Comparison of ENCODE assay signal across 23 cellular contexts in the genomic region with DNA sequence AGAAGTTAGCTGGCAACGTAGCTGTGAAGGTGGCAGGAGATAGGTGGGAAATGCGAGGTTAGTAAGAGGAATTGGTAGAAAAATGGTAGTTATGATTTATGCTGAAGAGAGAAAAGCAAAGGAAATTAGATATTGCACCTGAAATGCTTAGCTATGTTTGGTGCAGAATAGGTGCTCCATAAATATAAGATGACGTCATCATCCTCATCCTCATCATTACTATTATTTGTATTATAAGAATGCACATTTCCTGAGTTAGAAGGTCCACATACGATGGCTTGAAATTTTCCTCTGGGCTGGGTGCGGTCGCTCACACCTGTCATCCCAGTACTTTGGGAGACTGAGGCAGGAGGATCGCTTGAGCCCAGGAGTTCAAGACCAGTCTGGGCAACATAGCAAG. TPM values are rescaled to one million over a fixed set of nuclear protein-coding genes. Genes with fewer than 3 reads are reported as not detected.
"Had no signal": no experiment of that assay in that cellular context is flagged by ENCODE, and none has a peak within 500 bp of the region (broad histone marks: within the 10 kb centered on the region; RNA-seq: fewer than 3 reads in every experiment).

No MANE protein-coding gene starts in this region.

- FAIRE-seq: colon had no signal

- H3K27me3 ChIP-seq: ascending aorta, cardiac muscle cell had no signal

- H3K4me1 ChIP-seq: adrenal gland, ascending aorta, breast epithelium, foreskin keratinocyte, gastrocnemius medialis had no signal

- DNase-seq: cerebellar nuclear complex, cortex of kidney had no signal

- H3K27ac ChIP-seq: adrenal gland, ascending aorta, breast epithelium, cardiac muscle cell, esophagus muscularis mucosa, foreskin keratinocyte, gastrocnemius medialis, heart right ventricle had no signal

- H3K9me3 ChIP-seq: adrenal gland, ascending aorta, breast epithelium, esophagus muscularis mucosa, gastrocnemius medialis, heart right ventricle had no signal

- H3K4me3 ChIP-seq: adrenal gland, ascending aorta, breast epithelium, cardiac muscle cell, esophagus muscularis mucosa, gastrocnemius medialis, heart right ventricle had no signal

- H3K36me3 ChIP-seq: adrenal gland, ascending aorta, breast epithelium, cardiac muscle cell, esophagus muscularis mucosa, gastrocnemius medialis, heart right ventricle had no signal

RNA-seq across cellular contexts. Expression of a gene that starts 39.5 kb away (rescaled TPM):
- total RNA-seq: activated CD4-positive, alpha-beta memory T cell treated with anti-CD3 and anti-CD28 coated beads for 36 hours; activated CD4-positive, alpha-beta T cell treated with anti-CD3 and anti-CD28 coated beads for 36 hours; activated CD4-positive, alpha-beta T cell treated with anti-CD3 and anti-CD28 coated beads, Interleukin-2, amount 10 ng/mL, durations not matched to agents 24 days and 14 days; activated CD8-positive, alpha-beta memory T cell treated with anti-CD3 and anti-CD28 coated beads for 36 hours; activated CD8-positive, alpha-beta memory T cell treated with anti-CD3 and anti-CD28 coated beads, Interleukin-2, amount 10 ng/mL, durations not matched to agents 7 days and 5 days; activated CD8-positive, alpha-beta T cell treated with anti-CD3 and anti-CD28 coated beads, Interleukin-2, amount 10 ng/mL, durations not matched to agents 7 days and 5 days; activated naive CD4-positive, alpha-beta T cell treated with anti-CD3 and anti-CD28 coated beads for 36 hours; activated naive CD8-positive, alpha-beta T cell treated with anti-CD3 and anti-CD28 coated beads for 36 hours; activated T-helper 1 cell treated with anti-CD3 and anti-CD28 coated beads, Interleukin-12 subunit alpha, Interleukin-12 subunit beta, Interleukin-2, Interleukin-4 antibody, amounts not matched to agents 30 ng/mL and 10 ng/mL and 1 ng/mL, durations not matched to agents 14 hours and 24 hours and 36 hours; activated T-helper 2 cell treated with anti-CD3 and anti-CD28 coated beads, Interferon-gamma antibody, Interleukin-2, Interleukin-4, amounts not matched to agents 10 μg/mL and 5 μg/mL and 100 μg/mL, durations not matched to agents 14 hours and 24 hours and 36 hours; dermis blood vessel endothelial cell; foreskin keratinocyte; T-helper 1 cell treated with Interleukin-12 subunit alpha and Interleukin-12 subunit beta and Interleukin-4 antibody, amounts not matched to agents 30 ng/mL and 1 ng/mL, for 36 hours had no signal
- polyA plus RNA-seq: foreskin keratinocyte had no signal

RNA-seq across cellular contexts. Expression of a gene that starts 46.5 kb away (rescaled TPM):
- total RNA-seq: activated CD4-positive, alpha-beta memory T cell treated with anti-CD3 and anti-CD28 coated beads for 36 hours; activated CD4-positive, alpha-beta T cell treated with anti-CD3 and anti-CD28 coated beads for 36 hours; activated CD4-positive, alpha-beta T cell treated with anti-CD3 and anti-CD28 coated beads, Interleukin-2, amount 10 ng/mL, durations not matched to agents 24 days and 14 days; activated CD8-positive, alpha-beta memory T cell treated with anti-CD3 and anti-CD28 coated beads for 36 hours; activated CD8-positive, alpha-beta memory T cell treated with anti-CD3 and anti-CD28 coated beads, Interleukin-2, amount 10 ng/mL, durations not matched to agents 7 days and 5 days; activated CD8-positive, alpha-beta T cell treated with anti-CD3 and anti-CD28 coated beads, Interleukin-2, amount 10 ng/mL, durations not matched to agents 7 days and 5 days; activated naive CD4-positive, alpha-beta T cell treated with anti-CD3 and anti-CD28 coated beads for 36 hours; activated naive CD8-positive, alpha-beta T cell treated with anti-CD3 and anti-CD28 coated beads for 36 hours; activated T-helper 1 cell treated with anti-CD3 and anti-CD28 coated beads, Interleukin-12 subunit alpha, Interleukin-12 subunit beta, Interleukin-2, Interleukin-4 antibody, amounts not matched to agents 30 ng/mL and 10 ng/mL and 1 ng/mL, durations not matched to agents 14 hours and 24 hours and 36 hours; activated T-helper 2 cell treated with anti-CD3 and anti-CD28 coated beads, Interferon-gamma antibody, Interleukin-2, Interleukin-4, amounts not matched to agents 10 μg/mL and 5 μg/mL and 100 μg/mL, durations not matched to agents 14 hours and 24 hours and 36 hours; breast epithelium; dermis blood vessel endothelial cell; foreskin keratinocyte; gastrocnemius medialis; T-helper 1 cell treated with Interleukin-12 subunit alpha and Interleukin-12 subunit beta and Interleukin-4 antibody, amounts not matched to agents 30 ng/mL and 1 ng/mL, for 36 hours had no signal
